ENCODE assay signal across 1 cellular context in genomic region chr18:65955747-65956146, GRCh38.
TF ChIP-seq lines count a peak whose summit lies in the region.

No MANE protein-coding gene starts in this region.

TF ChIP-seq in HEK293, 187 proteins besides CTCF, POLR2A, EP300 and RAD21 (continued from another document and continues in another):
- TF ChIP-seq PBX3 (CRISPR knock-in tag; IDR thresholded peaks at IDR 0.05) (no peak), ZSCAN23 (tag by site-specific recombination; IDR thresholded peaks at IDR 0.05) (no peak), ZNF561 (tag by site-specific recombination; IDR thresholded peaks at IDR 0.05; ENCODE audit: borderline replicate concordance) (peak; percentile 77), ZNF785 (tag by site-specific recombination; IDR thresholded peaks at IDR 0.05) (no peak), ZNF791 (tag by site-specific recombination; IDR thresholded peaks at IDR 0.05) (no peak), OSR2 (tag by site-specific recombination; IDR thresholded peaks at IDR 0.05) (peak; percentile 67), ZNF473 (tag by site-specific recombination; IDR thresholded peaks at IDR 0.05) (no peak), BCL11A (tag by site-specific recombination; IDR thresholded peaks at IDR 0.05; ENCODE audit: low read depth) (no peak), TCF7L2 (IDR thresholded peaks at IDR 0.05; ENCODE audit: borderline replicate concordance, low read depth, low read length) (0 out of 2 replicates have a peak, but pooled peaks have one; percentile 16), ZNF112 (tag by site-specific recombination; IDR thresholded peaks at IDR 0.05) (no peak), ZNF146 (tag by site-specific recombination; IDR thresholded peaks at IDR 0.05) (no peak), ZSCAN16 (tag by site-specific recombination; IDR thresholded peaks at IDR 0.05) (no peak), PRDM4 (tag by site-specific recombination; IDR thresholded peaks at IDR 0.05) (peak; percentile 66), MEIS1 (CRISPR knock-in tag; IDR thresholded peaks at IDR 0.05; ENCODE audit: borderline replicate concordance) (peak; percentile 87), KLF1 (tag by site-specific recombination; IDR thresholded peaks at IDR 0.05) (no peak), EGR2 (tag by site-specific recombination; IDR thresholded peaks at IDR 0.05; ENCODE audit: low read depth) (no peak), ZNF670 (tag by site-specific recombination; IDR thresholded peaks at IDR 0.05; ENCODE audit: low read depth) (no peak), BCL11B (tag by site-specific recombination; IDR thresholded peaks at IDR 0.05; ENCODE audit: low read depth) (peak; percentile 51; the same call in 1 of the 2 replicates), SCRT1 (tag by site-specific recombination; IDR thresholded peaks at IDR 0.05; ENCODE audit: borderline replicate concordance) (peak; percentile 64; the same call in 1 of the 2 replicates), ZNF133 (tag by site-specific recombination; IDR thresholded peaks at IDR 0.05) (no peak), ZNF747 (tag by site-specific recombination; IDR thresholded peaks at IDR 0.05) (no peak), ZNF610 (tag by site-specific recombination; IDR thresholded peaks at IDR 0.05; ENCODE audit: borderline replicate concordance) (no peak), ZNF580 (tag by site-specific recombination; IDR thresholded peaks at IDR 0.05) (no peak), KLF16 (tag by site-specific recombination; IDR thresholded peaks at IDR 0.05) (no peak), ZNF792 (tag by site-specific recombination; IDR thresholded peaks at IDR 0.05) (no peak), ZNF660 (tag by site-specific recombination; IDR thresholded peaks at IDR 0.05) (no peak), ZIC2 (tag by site-specific recombination; IDR thresholded peaks at IDR 0.05) (no peak), SP2 (tag by site-specific recombination; IDR thresholded peaks at IDR 0.05) (no peak), ZNF837 (tag by site-specific recombination; IDR thresholded peaks at IDR 0.05) (no peak), ZEB2 (tag by site-specific recombination; IDR thresholded peaks at IDR 0.05) (no peak), ZNF24 (tag by site-specific recombination; IDR thresholded peaks at IDR 0.05) (no peak), ZNF121 (tag by site-specific recombination; IDR thresholded peaks at IDR 0.05) (no peak), KLF17 (tag by site-specific recombination; IDR thresholded peaks at IDR 0.05) (no peak), SCRT2 (tag by site-specific recombination; IDR thresholded peaks at IDR 0.05) (peak; percentile 69), ZNF280C (tag by site-specific recombination; IDR thresholded peaks at IDR 0.05) (no peak), ZNF157 (tag by site-specific recombination; IDR thresholded peaks at IDR 0.05) (no peak), ZNF555 (tag by site-specific recombination; conservative IDR thresholded peaks at IDR 0.05) (no peak), ZBTB6 (tag by site-specific recombination; IDR thresholded peaks at IDR 0.05) (no peak), ZNF624 (tag by site-specific recombination; IDR thresholded peaks at IDR 0.05) (no peak), ZBTB11 (tag by site-specific recombination; conservative IDR thresholded peaks at IDR 0.05; ENCODE audit: low read depth) (no peak), ZBTB20 (tag by site-specific recombination; IDR thresholded peaks at IDR 0.05) (no peak), ZNF341 (tag by site-specific recombination; IDR thresholded peaks at IDR 0.05; ENCODE audit: low read depth) (no peak), ZNF777 (tag by site-specific recombination; IDR thresholded peaks at IDR 0.05; ENCODE audit: borderline replicate concordance) (no peak), TSHZ1 (tag by site-specific recombination; IDR thresholded peaks at IDR 0.05; ENCODE audit: borderline replicate concordance) (0 out of 2 replicates have a peak, but pooled peaks have one; percentile 50), GLIS1 (tag by site-specific recombination; IDR thresholded peaks at IDR 0.05) (0 out of 2 replicates have a peak, but pooled peaks have one; percentile 19), ZNF248 (tag by site-specific recombination; IDR thresholded peaks at IDR 0.05) (no peak), ZNF132 (tag by site-specific recombination; IDR thresholded peaks at IDR 0.05; ENCODE audit: borderline replicate concordance) (no peak), ZNF664 (tag by site-specific recombination; IDR thresholded peaks at IDR 0.05) (no peak), ZNF114 (tag by site-specific recombination; IDR thresholded peaks at IDR 0.05) (no peak), ZNF394 (tag by site-specific recombination; IDR thresholded peaks at IDR 0.05; ENCODE audit: borderline replicate concordance) (no peak), ZNF830 (tag by site-specific recombination; IDR thresholded peaks at IDR 0.05; ENCODE audit: low read depth) (no peak), ZBTB17 (tag by site-specific recombination; IDR thresholded peaks at IDR 0.05) (no peak), ZNF26 (tag by site-specific recombination; IDR thresholded peaks at IDR 0.05) (no peak), ZNF416 (tag by site-specific recombination; IDR thresholded peaks at IDR 0.05) (no peak), ZNF623 (tag by site-specific recombination; IDR thresholded peaks at IDR 0.05) (no peak), ZNF169 (tag by site-specific recombination; IDR thresholded peaks at IDR 0.05) (no peak), SP7 (tag by site-specific recombination; IDR thresholded peaks at IDR 0.05) (peak; percentile 92)
